Comparison of ENCODE assay signal across 8 cellular contexts in genomic region chr14:103385994-103386491, GRCh38. TPM values are rescaled to one million over a fixed set of nuclear protein-coding genes. Genes with fewer than 3 reads are reported as not detected.
DNase-seq lines count a peak whose midpoint lies in the region; ATAC-seq and TF ChIP-seq lines count a peak whose summit lies in the region.

No MANE protein-coding gene starts in this region.

- no peaks in the 10 kb centered on the region for H3K9me3 ChIP-seq in mucosa of rectum (ENCODE audit: control insufficient read depth in 2 of 2, low read length in 2 of 2)
- H3K9me3 ChIP-seq in testis = no peaks in the 10 kb centered on the region

- TF ChIP-seq CTCF in 22Rv1 (IDR thresholded peaks at IDR 0.05) = no peak
- TF ChIP-seq CTCF in endothelial cell (IDR thresholded peaks at IDR 0.05; ENCODE audit: unreplicated experiment) = no peak
- no peak for TF ChIP-seq CTCF in testis (IDR thresholded peaks at IDR 0.05)

- peak overlapping the region; percentile 94 for H3K27ac Mint-ChIP-seq in activated CD4-positive, alpha-beta memory T cell treated with anti-CD3 and anti-CD28 coated beads for 36 hours
- H3K27ac Mint-ChIP-seq in endothelial cell (ENCODE audit: unreplicated experiment) = peak overlapping the region; percentile 95

- peak; percentile 35 for DNase-seq in KG1 (lab: John Stamatoyannopoulos, UW)
- peak; percentile 57 for DNase-seq in activated CD4-positive, alpha-beta memory T cell treated with anti-CD3 and anti-CD28 coated beads for 36 hours
- DNase-seq in endothelial cell (ENCODE audit: low spot score) = peak; percentile 16
- peak; percentile 42 for DNase-seq in testis
- no peak for DNase-seq in effector CD8-positive, alpha-beta T cell (lab: John Stamatoyannopoulos, UW)

- no peaks in the 10 kb centered on the region for H3K36me3 ChIP-seq in mucosa of rectum (ENCODE audit: control insufficient read depth in 2 of 2, insufficient read depth in 2 of 2, low read length in 2 of 2)
- H3K36me3 ChIP-seq in testis (ENCODE audit: low read depth, missing control alignments) = no peaks in the 10 kb centered on the region

- TF ChIP-seq POLR2A in testis (IDR thresholded peaks at IDR 0.05) = no peak

- peak overlapping the region; percentile 98 for H3K4me3 Mint-ChIP-seq in activated CD4-positive, alpha-beta memory T cell treated with anti-CD3 and anti-CD28 coated beads for 36 hours
- peak overlapping the region; percentile 100 for H3K4me3 Mint-ChIP-seq in endothelial cell (ENCODE audit: unreplicated experiment)

- 0 to 1% methylated on average over 17 to 31 of the region's 31 CpGs for WGBS in testis, 2 donors

- H3K4me1 ChIP-seq in mucosa of rectum (ENCODE audit: control insufficient read depth in 2 of 2, insufficient read depth in 2 of 2, low read length in 2 of 2) = peaks cover 19 to 27% of the 10 kb centered on the region in 2 donors
- H3K4me1 ChIP-seq in testis = peaks cover 37% of the 10 kb centered on the region

- peak; percentile 7 for ATAC-seq in GM19043 (IDR thresholded peaks at IDR 0.05; ENCODE audit: low read depth, unreplicated experiment)

- peaks cover 6% of the 10 kb centered on the region for H3K36me3 Mint-ChIP-seq in activated CD4-positive, alpha-beta memory T cell treated with anti-CD3 and anti-CD28 coated beads for 36 hours
- H3K36me3 Mint-ChIP-seq in endothelial cell (ENCODE audit: low read depth, unreplicated experiment) = peaks cover 6% of the 10 kb centered on the region

- H3K4me1 Mint-ChIP-seq in activated CD4-positive, alpha-beta memory T cell treated with anti-CD3 and anti-CD28 coated beads for 36 hours (ENCODE audit: low read depth) = peaks cover 43% of the 10 kb centered on the region
- H3K4me1 Mint-ChIP-seq in endothelial cell (ENCODE audit: unreplicated experiment) = peaks cover 18% of the 10 kb centered on the region

- POLR2A ChIA-PET in activated CD4-positive, alpha-beta memory T cell treated with anti-CD3 and anti-CD28 coated beads for 36 hours (lab: Charles Lee) = no interaction called here

- H3K4me3 ChIP-seq in mucosa of rectum (ENCODE audit: low read length in 2 of 2) = peak overlapping the region; percentile 85 to 98
- H3K4me3 ChIP-seq in testis = peak overlapping the region; percentile 90 to 96

- H3K27ac ChIP-seq in 22Rv1 (peak overlapping the region; percentile 85), mucosa of rectum (ENCODE audit: low read depth in 2 of 2, low read length in 2 of 2) (peak overlapping the region; percentile 98 to 99), testis (peak overlapping the region; percentile 99 to 100)

- H3K9me3 Mint-ChIP-seq in activated CD4-positive, alpha-beta memory T cell treated with anti-CD3 and anti-CD28 coated beads for 36 hours = no peaks in the 10 kb centered on the region
- no peaks in the 10 kb centered on the region for H3K9me3 Mint-ChIP-seq in endothelial cell (ENCODE audit: unreplicated experiment)

- H3K27me3 Mint-ChIP-seq in activated CD4-positive, alpha-beta memory T cell treated with anti-CD3 and anti-CD28 coated beads for 36 hours = peaks cover under 1% of the 10 kb centered on the region
- peaks cover 11% of the 10 kb centered on the region for H3K27me3 Mint-ChIP-seq in endothelial cell (ENCODE audit: unreplicated experiment)

- intact Hi-C loops in activated CD4-positive, alpha-beta memory T cell treated with anti-CD3 and anti-CD28 coated beads for 36 hours (cut with micrococcal nuclease) = loop anchor here (1.0 to 5.0 kb wide), 4 partner anchors 8 to 52 kb away; partner anchors contain the start of gene EIF5
- intact Hi-C loops in testis (cut with DNase I; ENCODE audit: low total_unique reads) = loop anchor here (10.0 kb wide), 1 partner anchor 109 kb away; no protein-coding TSS in a partner anchor

- no peaks in the 10 kb centered on the region for H3K27me3 ChIP-seq in mucosa of rectum (ENCODE audit: control insufficient read depth in 2 of 2, insufficient read depth in 2 of 2, low read length in 2 of 2)
- no peaks in the 10 kb centered on the region for H3K27me3 ChIP-seq in testis

- H3K9ac ChIP-seq in mucosa of rectum (ENCODE audit: low read depth in 1 of 2, low read length in 2 of 2) = peak overlapping the region; percentile 91 to 98

- CTCF ChIA-PET in activated CD4-positive, alpha-beta memory T cell treated with anti-CD3 and anti-CD28 coated beads for 36 hours (lab: Charles Lee) = no interaction called here

RNA-seq across cellular contexts. Expression of gene MARK3, which starts 0.8 kb away (rescaled TPM):
- 10 to 100 TPM; 63.4 to 69.1 TPM for total RNA-seq in activated CD4-positive, alpha-beta memory T cell treated with anti-CD3 and anti-CD28 coated beads for 36 hours
- total RNA-seq in endothelial cell (ENCODE audit: unreplicated experiment) (70.8 TPM), testis (100 to 1,000 TPM; 172 to 198 TPM)
- polyA plus RNA-seq in testis (ENCODE audit: insufficient read depth, low read depth, low replicate concordance) = 93.9 TPM

RNA-seq across cellular contexts. Expression of gene EIF5, which starts 52.0 kb away (rescaled TPM):
- total RNA-seq in activated CD4-positive, alpha-beta memory T cell treated with anti-CD3 and anti-CD28 coated beads for 36 hours = 100 to 1,000 TPM; 192 to 196 TPM
- 228 TPM for total RNA-seq in endothelial cell (ENCODE audit: unreplicated experiment)
- 100 to 1,000 TPM; 308 to 309 TPM for total RNA-seq in testis
- 366 TPM for polyA plus RNA-seq in testis (ENCODE audit: insufficient read depth, low read depth, low replicate concordance)
